Comparison of ENCODE assay signal across 8 cellular contexts in the genomic region with DNA sequence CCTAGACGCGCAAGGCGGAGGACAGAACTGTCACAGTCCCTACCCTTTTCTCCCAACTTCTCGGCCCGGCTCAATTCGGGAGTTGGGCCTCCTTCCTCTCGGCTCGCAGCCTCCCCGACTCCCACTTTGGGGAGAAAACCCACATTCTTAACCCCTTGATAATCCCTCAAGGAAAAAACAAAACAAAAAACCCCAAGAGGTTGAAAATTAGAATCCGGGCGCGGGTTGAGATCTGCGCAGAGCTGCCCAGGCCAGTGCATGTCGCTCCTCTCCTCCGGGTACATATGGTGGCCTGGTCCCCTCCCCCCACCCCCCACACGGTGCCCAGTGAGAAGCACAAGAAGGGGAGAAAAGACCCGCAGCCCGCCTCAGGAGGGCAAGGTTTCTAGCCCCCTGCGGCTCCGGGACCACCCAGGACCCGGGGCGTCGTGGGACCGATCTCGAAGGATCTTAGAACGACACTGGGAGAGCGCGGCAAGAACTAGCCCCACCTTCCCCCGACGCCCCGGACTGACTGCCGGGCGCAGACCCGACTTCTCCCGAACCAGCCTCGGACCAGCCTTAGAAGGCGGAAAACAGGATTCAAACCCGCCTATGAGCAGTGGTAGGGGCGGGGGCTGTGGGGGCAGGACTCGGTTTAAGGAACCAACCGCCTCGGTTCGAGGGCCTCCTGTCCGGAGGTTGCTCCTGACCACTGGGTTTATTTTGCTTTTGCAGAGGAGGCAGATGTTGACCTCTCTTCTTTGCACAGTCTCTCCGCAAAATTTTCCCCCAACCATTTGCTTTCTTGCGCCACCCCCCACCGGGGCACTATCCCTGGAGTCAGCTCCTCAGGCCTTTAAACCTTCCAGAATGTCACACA. TPM values are rescaled to one million over a fixed set of nuclear protein-coding genes. Genes with fewer than 3 reads are reported as not detected.
DNase-seq lines count a peak whose midpoint lies in the region; ATAC-seq, FAIRE-seq and TF ChIP-seq lines count a peak whose summit lies in the region.

No MANE protein-coding gene starts in this region.

- H3K36me3 ChIP-seq in heart right ventricle: peaks cover 0 to 4% (median 0%) of the 10 kb centered on the region in 9 donors

- peaks cover 5 to 59% (median 48%) of the 10 kb centered on the region in 9 donors for H3K4me1 ChIP-seq in heart right ventricle

- H3K9me3 Mint-ChIP-seq in activated CD4-positive, alpha-beta memory T cell treated with anti-CD3 and anti-CD28 coated beads, Interleukin-2, amount 10 ng/mL, durations not matched to agents 7 days and 5 days: no peaks in the 10 kb centered on the region
- H3K9me3 Mint-ChIP-seq in progenitor cell of endocrine pancreas (ENCODE audit: low read depth): no peaks in the 10 kb centered on the region

- TF ChIP-seq CTCF in heart right ventricle (IDR thresholded peaks at IDR 0.05) (peak in 1 of 9 donors; percentile 1), progenitor cell of endocrine pancreas (IDR thresholded peaks at IDR 0.05; ENCODE audit: unreplicated experiment) (no peak)

- intact Hi-C loops in heart right ventricle (cut with DNase I): loop anchor here in 9 of 10 donors (2.0 to 10.0 kb wide), 11 partner anchors 318 to 1214 kb away; a partner anchor contains a TSS

- ATAC-seq in heart right ventricle (peak; percentile 32 to 59 (median 53)), HG02798 (IDR thresholded peaks at IDR 0.05; ENCODE audit: poor library complexity, unreplicated experiment) (no peak)

- H3K27me3 ChIP-seq in heart right ventricle: peaks cover 12 to 100% (median 92%) of the 10 kb centered on the region in 7 donors

- H3K36me3 Mint-ChIP-seq in activated CD4-positive, alpha-beta memory T cell treated with anti-CD3 and anti-CD28 coated beads, Interleukin-2, amount 10 ng/mL, durations not matched to agents 7 days and 5 days (ENCODE audit: low read depth): peaks cover 3% of the 10 kb centered on the region
- no peaks in the 10 kb centered on the region for H3K36me3 Mint-ChIP-seq in progenitor cell of endocrine pancreas (ENCODE audit: insufficient read depth)

- H3K4me1 Mint-ChIP-seq in activated CD4-positive, alpha-beta memory T cell treated with anti-CD3 and anti-CD28 coated beads, Interleukin-2, amount 10 ng/mL, durations not matched to agents 7 days and 5 days: peaks cover 34% of the 10 kb centered on the region
- H3K4me1 Mint-ChIP-seq in progenitor cell of endocrine pancreas (ENCODE audit: low read depth): peaks cover 26% of the 10 kb centered on the region

- peak; percentile 35 for DNase-seq in DMS53 treated with DMSO at 0.1 percent for 48 hours (lab: John Stamatoyannopoulos, UW; ENCODE audit: unreplicated experiment)
- DNase-seq in activated CD4-positive, alpha-beta memory T cell treated with anti-CD3 and anti-CD28 coated beads, Interleukin-2, amount 10 ng/mL, durations not matched to agents 7 days and 5 days: no peak
- peak; percentile 52 to 70 for DNase-seq in heart right ventricle
- DNase-seq in progenitor cell of endocrine pancreas (ENCODE audit: low spot score, unreplicated experiment): no peak
- no peak for DNase-seq in HTR-8/SVneo (ENCODE audit: insufficient read length, low spot score)
- DNase-seq in NCI-H1694 (lab: John Stamatoyannopoulos, UW): no peak
- no peak for DNase-seq in DMS79 (lab: John Stamatoyannopoulos, UW)

- CTCF ChIA-PET in activated CD4-positive, alpha-beta memory T cell treated with anti-CD3 and anti-CD28 coated beads, Interleukin-2, amount 10 ng/mL, durations not matched to agents 7 days and 5 days (lab: Charles Lee): interaction anchor here (1.5 to 2.9 kb wide), 2 partner anchors 7 to 296 kb away, joined by 4 to 10 read pairs; no protein-coding TSS in a partner anchor

- H3K27ac Mint-ChIP-seq in activated CD4-positive, alpha-beta memory T cell treated with anti-CD3 and anti-CD28 coated beads, Interleukin-2, amount 10 ng/mL, durations not matched to agents 7 days and 5 days: no peak overlapping the region
- H3K27ac Mint-ChIP-seq in progenitor cell of endocrine pancreas: peak overlapping the region; percentile 37

- H3K4me3 Mint-ChIP-seq in activated CD4-positive, alpha-beta memory T cell treated with anti-CD3 and anti-CD28 coated beads, Interleukin-2, amount 10 ng/mL, durations not matched to agents 7 days and 5 days: peak overlapping the region; percentile 45
- peak overlapping the region; percentile 68 for H3K4me3 Mint-ChIP-seq in progenitor cell of endocrine pancreas (ENCODE audit: low read depth)

- H3K9me3 ChIP-seq in heart right ventricle: no peaks in the 10 kb centered on the region

- POLR2A ChIA-PET in activated CD4-positive, alpha-beta memory T cell treated with anti-CD3 and anti-CD28 coated beads, Interleukin-2, amount 10 ng/mL, durations not matched to agents 7 days and 5 days (lab: Charles Lee): no interaction called here

- peak overlapping the region in 9 of 10 donors; percentile 29 to 85 (median 75) for H3K27ac ChIP-seq in heart right ventricle

- FAIRE-seq in HTR-8/SVneo (lab: Jason Lieb, UNC): no peak

- peak overlapping the region; percentile 4 to 64 (median 54) for H3K4me3 ChIP-seq in heart right ventricle

- 5 to 6% methylated on average over 47 of the region's 47 CpGs for WGBS in heart right ventricle, 2 donors

- H3K27me3 Mint-ChIP-seq in activated CD4-positive, alpha-beta memory T cell treated with anti-CD3 and anti-CD28 coated beads, Interleukin-2, amount 10 ng/mL, durations not matched to agents 7 days and 5 days: peaks cover 86% of the 10 kb centered on the region
- H3K27me3 Mint-ChIP-seq in progenitor cell of endocrine pancreas: peaks cover 84% of the 10 kb centered on the region

RNA-seq across cellular contexts. Expression of a gene that starts 2.5 kb away (rescaled TPM):
- under 1 TPM; 0.45 to 0.68 TPM for total RNA-seq in activated CD4-positive, alpha-beta memory T cell treated with anti-CD3 and anti-CD28 coated beads, Interleukin-2, amount 10 ng/mL, durations not matched to agents 7 days and 5 days
- total RNA-seq in heart right ventricle (10 to 100 TPM in 8 of 10 donors, 1 to 10 TPM in 2; 6.5 to 57.5 (median 14.7) TPM), progenitor cell of endocrine pancreas (11.4 and 13.8 TPM in 2 replicates)
- polyA plus RNA-seq in heart right ventricle: 10 to 100 TPM in 1 of 2 donors, 1 to 10 TPM in 1; 8.6 to 11.9 TPM

Comparison
In these comparisons a context has a peak if more than half of its experiments do, and no peak if none do; other contexts are left out.
1. DNase-seq: peak in DMS53 treated with DMSO at 0.1 percent for 48 hours (single experiment) and heart right ventricle (2 of 2); none in activated CD4-positive, alpha-beta memory T cell treated with anti-CD3 and anti-CD28 coated beads, Interleukin-2, amount 10 ng/mL, durations not matched to agents 7 days and 5 days (single experiment), progenitor cell of endocrine pancreas (single experiment), HTR-8/SVneo (single experiment), NCI-H1694 (single experiment) and DMS79 (single experiment).